8 cellular contexts compared by ENCODE assay signal in genomic region chr16:73000020-73000906, GRCh38. TPM values are rescaled to one million over a fixed set of nuclear protein-coding genes. Genes with fewer than 3 reads are reported as not detected.
A peak's percentile ranks its signal among the peaks of the same experiment; 100 is the strongest.
DNase-seq lines count a peak whose midpoint lies in the region; ATAC-seq, FAIRE-seq and TF ChIP-seq lines count a peak whose summit lies in the region.

No MANE protein-coding gene starts in this region.

- H3K27me3 ChIP-seq in endodermal cell (ENCODE audit: control insufficient read depth, insufficient read depth, low read length, poor library complexity, severe bottlenecking) (no peaks in the 10 kb centered on the region), tibial nerve (no peaks in the 10 kb centered on the region)

- H3K4me3 ChIP-seq in endodermal cell (ENCODE audit: low read length): no peak overlapping the region
- no peak overlapping the region for H3K4me3 ChIP-seq in mesodermal cell (ENCODE audit: extremely low read depth, insufficient read depth, low read length, poor library complexity, severe bottlenecking)
- peak overlapping the region in 2 of 4 donors; percentile 8 to 38 for H3K4me3 ChIP-seq in tibial nerve

- H3K27ac ChIP-seq in endodermal cell (ENCODE audit: low read depth, low read length): peak overlapping the region; percentile 78
- H3K27ac ChIP-seq in mesodermal cell (ENCODE audit: low read depth, low read length, severe bottlenecking): peak overlapping the region; percentile 77
- H3K27ac ChIP-seq in tibial nerve: peak overlapping the region; percentile 63 to 89 (median 76)

- H3K9ac ChIP-seq in endodermal cell (ENCODE audit: extremely low read depth, low read length, poor library complexity, severe bottlenecking): no peak overlapping the region

- 82 to 87% methylated on average over 18 to 22 of the region's 22 CpGs for WGBS in endodermal cell (ENCODE audit: insufficient coverage in 1 of 2, insufficient read length in 1 of 2), 2 experiments
- 77 to 90% methylated on average over 11 to 15 of the region's 22 CpGs for WGBS in mesodermal cell (ENCODE audit: insufficient coverage in 2 of 2), 2 experiments
- WGBS in tibial nerve, 2 donors: 11 to 31% methylated on average over 22 of the region's 22 CpGs

- H3K4me1 ChIP-seq in endodermal cell (ENCODE audit: control insufficient read depth, insufficient read depth, low read length) (no peaks in the 10 kb centered on the region), mesodermal cell (ENCODE audit: control insufficient read depth, insufficient read depth, low read length, poor library complexity, severe bottlenecking) (peaks cover 7% of the 10 kb centered on the region), tibial nerve (peaks cover 0 to 76% (median 31%) of the 10 kb centered on the region in 4 donors)

- no peak for ATAC-seq in GM21576 (IDR thresholded peaks at IDR 0.05; ENCODE audit: unreplicated experiment)

- no peak for FAIRE-seq in D721Med (lab: Jason Lieb, UNC)

- TF ChIP-seq CTCF in endodermal cell (conservative IDR thresholded peaks at IDR 0.05) (no peak), tibial nerve (IDR thresholded peaks at IDR 0.05) (no peak), D721Med (IDR thresholded peaks at IDR 0.05; ENCODE audit: insufficient read depth, missing control alignments) (no peak)

- peaks cover 18% of the 10 kb centered on the region for H3K27me3 Mint-ChIP-seq in endodermal cell (ENCODE audit: insufficient read depth)

- no peak overlapping the region for H3K27ac Mint-ChIP-seq in endodermal cell

- peak in 2 of 3 experiments; percentile 30 to 37 for DNase-seq in NCI-H1417 (lab: John Stamatoyannopoulos, UW)
- DNase-seq in NCI-H1417 treated with DMSO at 0.1 percent for 48 hours (lab: John Stamatoyannopoulos, UW): no peak
- no peak for DNase-seq in endodermal cell
- peak; percentile 60 to 78 for DNase-seq in tibial nerve (ENCODE audit: low spot score in 2 of 2)
- no peak for DNase-seq in D721Med (ENCODE audit: insufficient read length, low spot score)
- DNase-seq in KBM-7: no peak

- H3K4me1 Mint-ChIP-seq in endodermal cell: peaks cover 3% of the 10 kb centered on the region

- no peaks in the 10 kb centered on the region for H3K36me3 Mint-ChIP-seq in endodermal cell (ENCODE audit: low read depth)

- peaks cover 16% of the 10 kb centered on the region for H3K9me3 Mint-ChIP-seq in endodermal cell

- TF ChIP-seq EP300 in tibial nerve (IDR thresholded peaks at IDR 0.05): peak in 1 of 2 donors; percentile 68

- H3K4me3 Mint-ChIP-seq in endodermal cell: no peak overlapping the region

- peak in 1 of 2 donors; percentile 34 for TF ChIP-seq POLR2A in tibial nerve (IDR thresholded peaks at IDR 0.05)

- in situ Hi-C loops in KBM-7 (cut with MboI; ENCODE audit: low pct_unique_long_range_greater_than_20kb, low sequenced_read_pairs): no loop called here

- no peaks in the 10 kb centered on the region for H3K36me3 ChIP-seq in endodermal cell (ENCODE audit: control insufficient read depth, insufficient read depth, low read length)
- no peaks in the 10 kb centered on the region for H3K36me3 ChIP-seq in mesodermal cell (ENCODE audit: control insufficient read depth, insufficient read depth, low read length)
- no peaks in the 10 kb centered on the region for H3K36me3 ChIP-seq in tibial nerve

- H3K9me3 ChIP-seq in endodermal cell (ENCODE audit: control insufficient read depth, low read length) (peaks cover 11% of the 10 kb centered on the region), mesodermal cell (ENCODE audit: control insufficient read depth, low read length) (peaks cover 10% of the 10 kb centered on the region), tibial nerve (peaks cover 0 to 7% (median 0%) of the 10 kb centered on the region in 4 donors)

RNA-seq across cellular contexts. Expression of gene ZFHX3, which starts 47.7 kb away (rescaled TPM):
- 1 to 10 TPM in 1 of 2 donors, under 1 TPM in 1; 0.79 to 2.2 TPM for total RNA-seq in endodermal cell
- polyA plus RNA-seq in endodermal cell (2013, experiment 1 of 2): 9.3 TPM
- polyA plus RNA-seq in endodermal cell (2013, experiment 2 of 2): 10.4 TPM
- polyA plus RNA-seq in mesodermal cell (2013, experiment 1 of 2): 5.9 TPM
- polyA plus RNA-seq in mesodermal cell (2013, experiment 2 of 2): 4.4 TPM
- 10 to 100 TPM; 36.3 to 44.0 (median 38.1) TPM for total RNA-seq in tibial nerve

Comparison
In these comparisons a context has a peak if more than half of its experiments do, and no peak if none do; other contexts are left out.
1. DNase-seq: peak in NCI-H1417 (2 of 3) and tibial nerve (2 of 2); none in NCI-H1417 treated with DMSO at 0.1 percent for 48 hours (single experiment), endodermal cell (single experiment), D721Med (single experiment) and KBM-7 (single experiment).
2. RNA of gene ZFHX3, which starts 47.7 kb away (total RNA-seq): 36.3 to 44.0 TPM in tibial nerve; 0.79 to 2.2 TPM in endodermal cell; every median in the first group is over 10 times any median in the second.
3. Peak in every context shown above with its lines, with median percentiles within 50 percentile points of each other: H3K27ac ChIP-seq.